In genomic region chr20:39038495-39038894, GRCh38 we compare ENCODE assay signal across 17 cellular contexts.
"Had no signal": no experiment of that assay in that cellular context is flagged by ENCODE, and none has a peak within 500 bp of the region (broad histone marks: within the 10 kb centered on the region; RNA-seq: fewer than 3 reads in every experiment).

No MANE protein-coding gene starts in this region.

- DNase-seq: cortex of kidney; effector CD8-positive, alpha-beta T cell; islet precursor cell; naive B cell; psoas muscle; retina; stimulated activated CD4-positive, alpha-beta T cell treated with anti-CD3 and anti-CD28 coated beads, Interleukin-2, amount 100 ng/mL, for 24 hours; stimulated activated CD4-positive, alpha-beta T cell treated with anti-CD3 and anti-CD28 coated beads, Interleukin-4, amount 100 ng/mL, for 4 hours; stimulated activated naive B cell treated with anti-CD40 and anti-IgM and Interleukin-4, amounts not matched to agents 10 μg/mL and 1 μg/mL and 100 μg/mL, for 72 hours; stimulated activated naive CD8-positive, alpha-beta T cell treated with anti-CD3 and anti-CD28 coated beads, Interleukin-15, amount 100 ng/mL, for 72 hours had no signal

- H3K4me1 ChIP-seq: psoas muscle had no signal

- H3K27me3 ChIP-seq: dorsolateral prefrontal cortex had no signal

- ATAC-seq: left lobe of liver; psoas muscle; sciatic nerve; stimulated activated naive B cell treated with anti-CD40 and anti-IgM and Interleukin-4, amounts not matched to agents 10 μg/mL and 1 μg/mL and 100 μg/mL, for 72 hours; stimulated activated naive CD8-positive, alpha-beta T cell treated with anti-CD3 and anti-CD28 coated beads, Interleukin-15, amount 100 ng/mL, for 72 hours had no signal

- FAIRE-seq: frontal cortex, urothelium cell line had no signal

- H3K4me3 ChIP-seq: dorsolateral prefrontal cortex, psoas muscle, skin epidermis had no signal

- H3K27ac ChIP-seq: parathyroid adenoma, psoas muscle had no signal

- H3K9me3 ChIP-seq: psoas muscle had no signal
